Comparison of ENCODE assay signal across 9 cellular contexts in genomic region chr10:71255817-71256660, GRCh38. TPM values are rescaled to one million over a fixed set of nuclear protein-coding genes. Genes with fewer than 3 reads are reported as not detected.
DNase-seq lines count a peak whose midpoint lies in the region; ATAC-seq and TF ChIP-seq lines count a peak whose summit lies in the region.
"Had no signal": no experiment of that assay in that cellular context is flagged by ENCODE, and none has a peak within 500 bp of the region (broad histone marks: within the 10 kb centered on the region; RNA-seq: fewer than 3 reads in every experiment).

No MANE protein-coding gene starts in this region.

- peak; percentile 23 for DNase-seq in COLO668 (lab: John Stamatoyannopoulos, UW; ENCODE audit: unreplicated experiment)
- DNase-seq in NCI-H1436 treated with DMSO at 0.1 percent for 48 hours (lab: John Stamatoyannopoulos, UW): peak; percentile 65
- DNase-seq in chondrocyte (ENCODE audit: low spot score): no peak
- no peak for DNase-seq in tibial nerve (ENCODE audit: low spot score in 2 of 2)
- DNase-seq in UCSD-AML1 (lab: John Stamatoyannopoulos, UW; ENCODE audit: unreplicated experiment): no peak

- no peaks in the 10 kb centered on the region for H3K27me3 Mint-ChIP-seq in chondrocyte (ENCODE audit: low read depth)

- H3K9me3 ChIP-seq in mucosa of stomach (ENCODE audit: control insufficient read depth, low read length) (no peaks in the 10 kb centered on the region), tibial nerve (no peaks in the 10 kb centered on the region)
- H3K9me3 ChIP-seq: body of pancreas had no signal

- TF ChIP-seq CTCF in chondrocyte (IDR thresholded peaks at IDR 0.05) (no peak), tibial nerve (IDR thresholded peaks at IDR 0.05) (no peak)

- peaks cover 95% of the 10 kb centered on the region for H3K4me1 ChIP-seq in mucosa of stomach (ENCODE audit: control insufficient read depth, insufficient read depth, low read length)
- peaks cover 0 to 27% (median 7%) of the 10 kb centered on the region in 4 donors for H3K4me1 ChIP-seq in tibial nerve
- H3K4me1 ChIP-seq: body of pancreas had no signal

- H3K4me3 Mint-ChIP-seq in chondrocyte (ENCODE audit: unreplicated experiment): no peak overlapping the region

- 49 to 66% methylated on average over 17 of the region's 17 CpGs for WGBS in tibial nerve, 2 donors

- peak overlapping the region; percentile 72 for H3K27ac Mint-ChIP-seq in chondrocyte (ENCODE audit: unreplicated experiment)

- peak overlapping the region; percentile 69 for H3K9ac ChIP-seq in mucosa of stomach (ENCODE audit: low read length)

- H3K4me3 ChIP-seq in mucosa of stomach (ENCODE audit: low read length) (no peak overlapping the region), tibial nerve (no peak overlapping the region)
- H3K4me3 ChIP-seq: body of pancreas had no signal

- H3K27me3 ChIP-seq in mucosa of stomach (ENCODE audit: control insufficient read depth, insufficient read depth, low read length) (no peaks in the 10 kb centered on the region), tibial nerve (no peaks in the 10 kb centered on the region)
- H3K27me3 ChIP-seq: body of pancreas had no signal

- H3K36me3 ChIP-seq in mucosa of stomach (ENCODE audit: control insufficient read depth, insufficient read depth, low read length) (no peaks in the 10 kb centered on the region), tibial nerve (no peaks in the 10 kb centered on the region)

- TF ChIP-seq EP300 in tibial nerve (IDR thresholded peaks at IDR 0.05): no peak

- no peaks in the 10 kb centered on the region for H3K36me3 Mint-ChIP-seq in chondrocyte (ENCODE audit: low read depth)

- H3K27ac ChIP-seq in tibial nerve: peak overlapping the region in 1 of 4 donors; percentile 60
- H3K27ac ChIP-seq: body of pancreas had no signal

- TF ChIP-seq POLR2A in tibial nerve (IDR thresholded peaks at IDR 0.05): no peak

- no peak for ATAC-seq in HG03175 (IDR thresholded peaks at IDR 0.05; ENCODE audit: unreplicated experiment)
- no peak for ATAC-seq in GM18511 (IDR thresholded peaks at IDR 0.05; ENCODE audit: unreplicated experiment)

- no peaks in the 10 kb centered on the region for H3K9me3 Mint-ChIP-seq in chondrocyte (ENCODE audit: low read depth)

- peaks cover 49% of the 10 kb centered on the region for H3K4me1 Mint-ChIP-seq in chondrocyte (ENCODE audit: low read depth)

RNA-seq across cellular contexts. Expression of gene UNC5B, which starts 43.7 kb away (rescaled TPM):
- total RNA-seq in chondrocyte (36.4 to 61.1 TPM (median 57.9 TPM) in 3 replicates), tibial nerve (1 to 10 TPM; 3.3 to 7.0 (median 5.9) TPM)

Comparison
In these comparisons a context has a peak if more than half of its experiments do, and no peak if none do; other contexts are left out.
1. DNase-seq: peak in COLO668 (single experiment) and NCI-H1436 treated with DMSO at 0.1 percent for 48 hours (single experiment); none in chondrocyte (single experiment), tibial nerve (0 of 2) and UCSD-AML1 (single experiment).